ENCODE assay signal across 10 cellular contexts in the genomic region with DNA sequence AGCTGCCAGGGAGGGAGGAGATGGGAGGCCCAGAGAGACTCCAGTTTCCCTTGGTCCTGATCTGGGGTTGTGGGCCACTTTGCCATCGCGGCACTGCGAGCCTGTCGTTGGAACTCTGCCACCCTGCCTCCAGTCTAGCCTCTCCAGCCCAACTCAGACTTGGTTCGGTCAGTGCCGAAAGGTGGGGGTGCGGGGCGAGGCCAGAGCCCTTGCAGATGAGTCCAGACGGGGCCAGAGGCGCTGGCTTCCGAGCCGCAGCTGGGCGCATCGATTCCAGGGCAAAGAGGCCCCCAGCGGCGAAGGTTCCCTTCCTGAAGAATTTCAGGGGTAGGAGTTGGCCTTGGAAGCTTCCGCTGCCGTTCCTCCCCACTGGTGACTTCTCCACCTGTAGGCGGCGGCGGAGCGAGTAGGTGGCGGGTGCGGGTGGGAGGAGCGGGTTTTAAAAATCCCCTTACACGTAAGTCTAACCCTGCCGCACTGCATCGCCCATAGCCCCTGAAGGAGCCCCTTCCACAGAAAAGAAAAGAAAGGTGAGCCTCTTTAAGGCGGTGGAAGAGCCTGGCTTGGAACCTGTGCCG. TPM values are rescaled to one million over a fixed set of nuclear protein-coding genes. Genes with fewer than 3 reads are reported as not detected.
DNase-seq lines count a peak whose midpoint lies in the region; ATAC-seq, FAIRE-seq and TF ChIP-seq lines count a peak whose summit lies in the region.
"Had no signal": no experiment of that assay in that cellular context is flagged by ENCODE, and none has a peak within 500 bp of the region (broad histone marks: within the 10 kb centered on the region; RNA-seq: fewer than 3 reads in every experiment).

No MANE protein-coding gene starts in this region.

- H3K27me3 ChIP-seq in muscle layer of colon (ENCODE audit: control insufficient read depth in 1 of 2, insufficient read depth in 2 of 2, low read length in 2 of 2) (peaks cover 4 to 8% of the 10 kb centered on the region in 2 donors), uterus (no peaks in the 10 kb centered on the region), small intestine (ENCODE audit: control insufficient read depth in 2 of 2, insufficient read depth in 2 of 2, low read length in 2 of 2) (peaks cover 14 to 34% of the 10 kb centered on the region in 2 donors)

- DNase-seq in Right ventricle myocardium superior (peak; percentile 45), cardiac septum (ENCODE audit: low spot score) (no peak), epithelial cell of esophagus (ENCODE audit: low read depth) (no peak), uterus (peak; percentile 23 to 50), AG08396 (ENCODE audit: low spot score) (no peak), small intestine (no peak)
- DNase-seq: adrenal gland, BE2C had no signal

- H3K4me3 ChIP-seq in epithelial cell of esophagus (ENCODE audit: low read length) (no peak overlapping the region), muscle layer of colon (ENCODE audit: low read depth in 1 of 2, low read length in 2 of 2) (peak overlapping the region; percentile 44 to 48), uterus (peak overlapping the region; percentile 40 to 41), small intestine (ENCODE audit: low read depth in 1 of 2, low read length in 2 of 2) (no peak overlapping the region)

- H3K36me3 ChIP-seq in muscle layer of colon (ENCODE audit: insufficient read depth, low read length) (no peaks in the 10 kb centered on the region), uterus (no peaks in the 10 kb centered on the region), small intestine (ENCODE audit: control insufficient read depth in 2 of 2, insufficient read depth in 2 of 2, low read length in 2 of 2) (no peaks in the 10 kb centered on the region)
- H3K36me3 ChIP-seq: adrenal gland, BE2C had no signal

- H3K4me1 ChIP-seq in muscle layer of colon (ENCODE audit: insufficient read depth, low read length) (peaks cover 11% of the 10 kb centered on the region), uterus (no peaks in the 10 kb centered on the region), small intestine (ENCODE audit: control insufficient read depth in 2 of 2, insufficient read depth in 1 of 2, low read depth in 1 of 2, low read length in 1 of 2) (no peaks in the 10 kb centered on the region)
- H3K4me1 ChIP-seq: BE2C had no signal

- WGBS in small intestine, 3 donors, result 6 to 8% (median 6%) methylated on average over 30 of the region's 30 CpGs

- H3K9me3 ChIP-seq in muscle layer of colon (ENCODE audit: low read length) (no peaks in the 10 kb centered on the region), uterus (no peaks in the 10 kb centered on the region), small intestine (ENCODE audit: control insufficient read depth, low read depth) (no peaks in the 10 kb centered on the region)
- H3K9me3 ChIP-seq: adrenal gland, BE2C had no signal

- peak; percentile 4 for TF ChIP-seq CTCF in epithelial cell of esophagus (IDR thresholded peaks at IDR 0.05; ENCODE audit: insufficient read depth, low read depth, low read length, missing control alignments)
- peak in 2 of 4 experiments; percentile 31 to 32 for TF ChIP-seq CTCF in uterus (IDR thresholded peaks at IDR 0.05)

- intact Hi-C loops in Right ventricle myocardium superior (cut with DNase I), result no loop called here
- intact Hi-C loops in cardiac septum (cut with DNase I), result loop anchor here (2.0 to 10.0 kb wide), 2 partner anchors 263 to 527 kb away; no protein-coding TSS in a partner anchor
- intact Hi-C loops in uterus (cut with DNase I; ENCODE audit: low total_unique reads), result no loop called here

- no peak for TF ChIP-seq POLR2A in uterus (IDR thresholded peaks at IDR 0.05)

- H3K27ac ChIP-seq in muscle layer of colon (ENCODE audit: low read depth, low read length) (no peak overlapping the region), uterus (peak overlapping the region; percentile 84 to 91), small intestine (ENCODE audit: low read depth in 1 of 2, low read length in 1 of 2) (peak overlapping the region in 1 of 2 donors; percentile 55)
- H3K27ac ChIP-seq: adrenal gland had no signal

- no peak for ATAC-seq in Right ventricle myocardium superior (ENCODE audit: poor library complexity)
- ATAC-seq in GM18870 (IDR thresholded peaks at IDR 0.05; ENCODE audit: unreplicated experiment), result no peak

- no peak for FAIRE-seq in small intestine (lab: Jason Lieb, UNC)

- no peak overlapping the region for H3K9ac ChIP-seq in muscle layer of colon (ENCODE audit: low read length)

RNA-seq across cellular contexts. Expression of gene WNT5A, which starts 5.1 kb away (rescaled TPM):
- total RNA-seq in Right ventricle myocardium superior, result 6.7 TPM
- 0.92 TPM for total RNA-seq in cardiac septum
- total RNA-seq in uterus, result 10 to 100 TPM in 3 of 4 donors, 1 to 10 TPM in 1; 6.2 to 96.5 (median 23.1) TPM
- 1 to 10 TPM in 1 of 3 donors, under 1 TPM in 2; under 0.01 to 1.0 (median 0.22) TPM for polyA plus RNA-seq in small intestine

Comparison
In these comparisons a context has a peak if more than half of its experiments do, and no peak if none do; other contexts are left out.
1. DNase-seq: peak in Right ventricle myocardium superior (single experiment) and uterus (2 of 2); none in cardiac septum (single experiment), epithelial cell of esophagus (single experiment), AG08396 (single experiment) and small intestine (single experiment).
2. H3K4me3 ChIP-seq: peak in muscle layer of colon (2 of 2) and uterus (2 of 2); none in epithelial cell of esophagus (single experiment) and small intestine (0 of 2).